Comparison of ENCODE assay signal across 8 cellular contexts in the genomic region with DNA sequence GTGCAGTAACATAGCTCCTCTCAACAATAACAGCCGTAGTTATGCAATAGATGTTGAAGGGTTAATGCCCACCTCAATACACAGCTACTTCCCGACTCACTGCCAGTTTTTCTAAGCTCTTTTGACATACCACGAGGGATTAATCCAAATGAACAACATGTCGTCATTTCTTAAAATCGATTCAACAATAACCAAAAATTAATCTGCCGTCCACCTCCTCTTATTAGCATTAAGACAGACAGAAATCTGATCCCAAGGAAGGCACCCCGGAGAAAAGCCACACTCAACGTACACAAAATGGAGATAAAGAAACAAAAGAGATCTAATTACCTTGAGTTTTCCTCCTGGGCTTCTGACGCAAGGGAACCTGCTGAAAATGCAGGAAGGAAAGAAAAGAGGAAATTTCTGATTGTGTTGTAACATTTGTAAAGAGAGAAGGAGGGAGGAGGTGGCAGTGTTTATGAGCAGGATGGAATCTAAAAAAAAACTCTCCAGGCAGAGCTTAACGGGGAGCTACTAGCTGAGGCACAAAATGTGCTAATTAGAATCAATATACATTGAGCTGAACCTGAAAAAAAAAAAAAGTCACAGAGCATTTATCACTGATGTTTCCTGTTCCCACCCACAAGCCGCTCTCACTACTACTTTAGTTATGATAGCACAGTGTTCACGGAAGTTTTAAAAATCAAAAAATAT.
A peak's percentile ranks its signal among the peaks of the same experiment; 100 is the strongest.
DNase-seq lines count a peak whose midpoint lies in the region; ATAC-seq and TF ChIP-seq lines count a peak whose summit lies in the region.

No MANE protein-coding gene starts in this region.

- peaks cover 5% of the 10 kb centered on the region for H3K27me3 Mint-ChIP-seq in osteocyte (ENCODE audit: unreplicated experiment)

- ATAC-seq in GM18858 (IDR thresholded peaks at IDR 0.05; ENCODE audit: unreplicated experiment) (peak; percentile 37), left lobe of liver (no peak)

- H3K9me3 ChIP-seq in breast epithelium (no peaks in the 10 kb centered on the region), MG63 (no peaks in the 10 kb centered on the region)

- H3K4me3 Mint-ChIP-seq in osteocyte (ENCODE audit: unreplicated experiment) = peak overlapping the region; percentile 49

- peak overlapping the region; percentile 16 for H3K27ac Mint-ChIP-seq in osteocyte (ENCODE audit: unreplicated experiment)

- H3K27me3 ChIP-seq in breast epithelium (no peaks in the 10 kb centered on the region), MG63 (no peaks in the 10 kb centered on the region)

- no peaks in the 10 kb centered on the region for H3K36me3 Mint-ChIP-seq in osteocyte (ENCODE audit: unreplicated experiment)

- no peaks in the 10 kb centered on the region for H3K4me1 ChIP-seq in breast epithelium

- DNase-seq in H4 (ENCODE audit: low spot score) (peak; percentile 6), MV-4-11 (lab: John Stamatoyannopoulos, UW) (peak; percentile 37), breast epithelium (ENCODE audit: low spot score in 2 of 2) (no peak), osteocyte (ENCODE audit: extremely low spot score, unreplicated experiment) (no peak), COLO829 (ENCODE audit: low spot score) (no peak), MG63 (no peak), left lobe of liver (ENCODE audit: low spot score) (no peak)

- TF ChIP-seq CTCF in breast epithelium (IDR thresholded peaks at IDR 0.05) = no peak
- no peak for TF ChIP-seq CTCF in osteocyte (IDR thresholded peaks at IDR 0.05)

- H3K9me3 Mint-ChIP-seq in osteocyte (ENCODE audit: unreplicated experiment) = no peaks in the 10 kb centered on the region

- peak overlapping the region; percentile 13 to 20 (median 17) for H3K4me3 ChIP-seq in breast epithelium
- no peak overlapping the region for H3K4me3 ChIP-seq in MG63

- no peaks in the 10 kb centered on the region for H3K36me3 ChIP-seq in breast epithelium
- H3K36me3 ChIP-seq in MG63 = no peaks in the 10 kb centered on the region

- H3K4me1 Mint-ChIP-seq in osteocyte (ENCODE audit: unreplicated experiment) = peaks cover 21% of the 10 kb centered on the region

- no peak for TF ChIP-seq POLR2A in breast epithelium (IDR thresholded peaks at IDR 0.05)

- no peak overlapping the region for H3K27ac ChIP-seq in breast epithelium

- intact Hi-C loops in breast epithelium (cut with DNase I; ENCODE audit: low total_unique reads) = loop anchor here (10.0 kb wide), 1 partner anchor 932 kb away; no protein-coding TSS in a partner anchor

Comparison
In these comparisons a context has a peak if more than half of its experiments do, and no peak if none do; other contexts are left out.
1. DNase-seq: peak in H4 (single experiment) and MV-4-11 (single experiment); none in breast epithelium (0 of 2), osteocyte (single experiment), COLO829 (single experiment), MG63 (single experiment) and left lobe of liver (single experiment).